Comparison of ENCODE assay signal across 17 cellular contexts in the genomic region with DNA sequence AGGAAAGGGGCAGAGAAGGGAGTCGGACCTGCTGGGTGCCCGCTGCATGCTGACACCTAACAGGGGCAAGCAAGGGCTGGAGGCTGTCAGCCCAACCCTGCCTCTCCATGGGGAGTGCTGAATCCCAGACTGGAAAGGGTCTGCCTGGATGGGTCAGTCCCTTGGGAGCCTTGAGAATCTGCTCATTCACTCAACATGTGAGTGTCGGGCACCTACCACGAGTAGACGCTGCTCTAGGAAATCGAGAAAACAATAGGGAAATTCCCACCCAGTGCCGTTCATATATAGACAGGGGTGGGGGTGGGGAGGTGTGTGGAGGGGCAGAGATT. TPM values are rescaled to one million over a fixed set of nuclear protein-coding genes. Genes with fewer than 3 reads are reported as not detected.
A peak's percentile ranks its signal among the peaks of the same experiment; 100 is the strongest.
DNase-seq lines count a peak whose midpoint lies in the region; ATAC-seq, FAIRE-seq and TF ChIP-seq lines count a peak whose summit lies in the region.
"Had no signal": no experiment of that assay in that cellular context is flagged by ENCODE, and none has a peak within 500 bp of the region (broad histone marks: within the 10 kb centered on the region; RNA-seq: fewer than 3 reads in every experiment).

No MANE protein-coding gene starts in this region.

- H3K4ac ChIP-seq in H1 (replicated peaks; ENCODE audit: insufficient read length, low read depth, low read length), result no peak overlapping the region

- CTCF ChIA-PET in H1 (lab: Charles Lee; ENCODE audit: partially characterized antibody), result interaction anchor here (1.0 to 2.4 kb wide), 9 partner anchors 9 to 382 kb away, joined by 3 to 11 read pairs (median 5); no protein-coding TSS in a partner anchor

- peaks cover 9% of the 10 kb centered on the region for H3K23me2 ChIP-seq in H1 (ENCODE audit: low read depth, low read length)

- H3K23ac ChIP-seq in H1 (ENCODE audit: insufficient read length), result no peak overlapping the region

- H3K4me3 ChIP-seq in OCI-LY3 (ENCODE audit: low read length) (0 out of 2 replicates have a peak overlapping the region, but pooled peaks have one; percentile 37), H1 (ENCODE audit: extremely low read depth in 1 of 4, insufficient read depth in 2 of 4, low read depth in 3 of 4, low read length in 4 of 4) (no peak overlapping the region), GM23338 (no peak overlapping the region)

- no peak overlapping the region for H3K9ac ChIP-seq in OCI-LY3 (ENCODE audit: low read length)
- H3K9ac ChIP-seq in H1 (replicated peaks in 1 of 4; ENCODE audit: extremely low read depth in 1 of 4, low read depth in 3 of 4, low read length in 3 of 4), result no peak overlapping the region
- H3K9ac ChIP-seq: KMS-11 had no signal

- no peaks in the 10 kb centered on the region for H3K79me1 ChIP-seq in H1 (ENCODE audit: low read depth, low read length)

- no peak overlapping the region for H3K56ac ChIP-seq in H1 (replicated peaks; ENCODE audit: insufficient read length, low read depth, low read length)

- H2BK20ac ChIP-seq in H1 (ENCODE audit: low read length), result no peak overlapping the region

- H3K14ac ChIP-seq in H1 (ENCODE audit: insufficient read length), result no peak overlapping the region

- no peak overlapping the region for H4K5ac ChIP-seq in H1 (ENCODE audit: insufficient read length, low read depth, low read length)

- no peak overlapping the region for H2BK120ac ChIP-seq in H1 (replicated peaks; ENCODE audit: low read depth, low read length)

- no peak for TF ChIP-seq CTCF in natural killer cell (IDR thresholded peaks at IDR 0.05)
- TF ChIP-seq CTCF in OCI-LY3 (IDR thresholded peaks at IDR 0.05; ENCODE audit: low read depth, low read length), result no peak
- no peak for TF ChIP-seq CTCF in H1 (IDR thresholded peaks at IDR 0.05; ENCODE audit: control extremely low read depth in 1 of 3, insufficient read depth in 1 of 3, low read depth in 1 of 3, low read length in 3 of 3)
- TF ChIP-seq CTCF in GM23338 (conservative IDR thresholded peaks at IDR 0.05; ENCODE audit: low read depth in 2 of 2), result no peak

- H4K20me1 ChIP-seq in OCI-LY3 (ENCODE audit: insufficient read depth, low read length) (no peaks in the 10 kb centered on the region), H1 (replicated peaks in 1 of 2; ENCODE audit: control insufficient read depth in 1 of 2, insufficient read depth in 2 of 2, low read length in 2 of 2) (no peaks in the 10 kb centered on the region), GM23338 (replicated peaks; ENCODE audit: insufficient read depth) (no peaks in the 10 kb centered on the region)

- H2AFZ ChIP-seq in OCI-LY3 (ENCODE audit: low read depth, low read length), result peak overlapping the region; percentile 65
- no peak overlapping the region for H2AFZ ChIP-seq in H1 (ENCODE audit: low read length)
- no peak overlapping the region for H2AFZ ChIP-seq in GM23338

- H3K27me3 Mint-ChIP-seq in natural killer cell treated with Interleukin-12 subunit alpha and Interleukin-12 subunit beta and Interleukin-15 and Interleukin-18, amount 100 ng/mL, for 72 hours, result no peaks in the 10 kb centered on the region
- H3K27me3 Mint-ChIP-seq in natural killer cell (ENCODE audit: low read depth in 2 of 2) (no peaks in the 10 kb centered on the region), GM23338 (ENCODE audit: insufficient read depth, low read depth, poor library complexity) (peaks cover 22% of the 10 kb centered on the region)
- H3K27me3 Mint-ChIP-seq: CD4-positive, alpha-beta T cell had no signal

- H3K27ac ChIP-seq in OCI-LY3 (ENCODE audit: low read length), result no peak overlapping the region
- H3K27ac ChIP-seq in H1 (ENCODE audit: low read depth, low read length), result no peak overlapping the region
- H3K27ac ChIP-seq in GM23338 (ENCODE audit: low read depth), result no peak overlapping the region
- H3K27ac ChIP-seq: KMS-11 had no signal

- H3K4me2 ChIP-seq in OCI-LY3 (ENCODE audit: low read length), result peak overlapping the region; percentile 64
- H3K4me2 ChIP-seq in H1 (ENCODE audit: insufficient read depth in 1 of 2, low read depth in 2 of 2, low read length in 2 of 2), result no peak overlapping the region
- no peak overlapping the region for H3K4me2 ChIP-seq in GM23338
- H3K4me2 ChIP-seq: KMS-11 had no signal

- no peak for TF ChIP-seq POLR2A in H1 (IDR thresholded peaks at IDR 0.05; ENCODE audit: control extremely low read depth in 1 of 2, low read depth in 2 of 2, low read length in 2 of 2)

- no peak overlapping the region for H2BK12ac ChIP-seq in H1 (ENCODE audit: low read depth, low read length)

- no peak for TF ChIP-seq EP300 in H1 (IDR thresholded peaks at IDR 0.05; ENCODE audit: borderline replicate concordance in 1 of 2, low read depth in 2 of 2, low read length in 2 of 2)

- no peaks in the 10 kb centered on the region for H3K9me2 ChIP-seq in GM23338 (ENCODE audit: insufficient read depth)

- peaks cover 18% of the 10 kb centered on the region for H3K4me1 ChIP-seq in OCI-LY3 (ENCODE audit: low read length)
- H3K4me1 ChIP-seq in H1 (replicated peaks in 1 of 4; ENCODE audit: control insufficient read depth in 3 of 4, insufficient read depth in 4 of 4, low read length in 3 of 4), result peaks cover 4 to 13% (median 7%) of the 10 kb centered on the region in 4 experiments
- H3K4me1 ChIP-seq in GM23338 (ENCODE audit: insufficient read depth), result peaks cover 11% of the 10 kb centered on the region; the same call in 1 of the 2 replicates

- H3K4me3 Mint-ChIP-seq in natural killer cell treated with Interleukin-12 subunit alpha and Interleukin-12 subunit beta and Interleukin-15 and Interleukin-18, amount 100 ng/mL, for 72 hours, result no peak overlapping the region
- no peak overlapping the region for H3K4me3 Mint-ChIP-seq in natural killer cell
- H3K4me3 Mint-ChIP-seq in GM23338, result no peak overlapping the region
- H3K4me3 Mint-ChIP-seq: CD4-positive, alpha-beta T cell had no signal

- DNase-seq in natural killer cell treated with Interleukin-12 subunit alpha and Interleukin-12 subunit beta and Interleukin-15 and Interleukin-18, amount 100 ng/mL, for 72 hours (ENCODE audit: low spot score), result peak; percentile 1
- no peak for DNase-seq in natural killer cell
- no peak for DNase-seq in H1 (ENCODE audit: low read depth in 1 of 2, low spot score in 2 of 2)
- no peak for DNase-seq in T1000 (lab: John Stamatoyannopoulos, UW)
- DNase-seq in GM23338 (ENCODE audit: low spot score), result no peak
- DNase-seq in HuH-7 (ENCODE audit: low spot score), result no peak
- DNase-seq: Calu3; CD4-positive, alpha-beta T cell; DMS53; NCI-H1048; NCI-H2081 treated with DMSO at 0.1 percent for 48 hours; NCI-H524; SHP77 had no signal

- H3K27me3 ChIP-seq in OCI-LY3 (ENCODE audit: low read depth, low read length), result peaks cover 10% of the 10 kb centered on the region; the same call in 1 of the 2 replicates
- no peaks in the 10 kb centered on the region for H3K27me3 ChIP-seq in H1 (replicated peaks in 1 of 4; ENCODE audit: control insufficient read depth in 3 of 4, extremely low read depth in 1 of 4, insufficient read depth in 3 of 4, low read length in 3 of 4)
- H3K27me3 ChIP-seq in GM23338 (ENCODE audit: insufficient read depth), result no peaks in the 10 kb centered on the region

- H3K9me3 Mint-ChIP-seq in natural killer cell treated with Interleukin-12 subunit alpha and Interleukin-12 subunit beta and Interleukin-15 and Interleukin-18, amount 100 ng/mL, for 72 hours, result no peaks in the 10 kb centered on the region
- H3K9me3 Mint-ChIP-seq in natural killer cell (no peaks in the 10 kb centered on the region), GM23338 (no peaks in the 10 kb centered on the region)
- H3K9me3 Mint-ChIP-seq: CD4-positive, alpha-beta T cell had no signal

- H2AK5ac ChIP-seq in H1 (ENCODE audit: low read depth, low read length), result 0 out of 2 replicates have a peak overlapping the region, but pooled peaks have one; percentile 53

- H3K4me1 Mint-ChIP-seq in natural killer cell treated with Interleukin-12 subunit alpha and Interleukin-12 subunit beta and Interleukin-15 and Interleukin-18, amount 100 ng/mL, for 72 hours (ENCODE audit: low read depth in 2 of 2), result peaks cover 35 to 40% of the 10 kb centered on the region in 2 donors
- H3K4me1 Mint-ChIP-seq in natural killer cell, result peaks cover 36 to 39% of the 10 kb centered on the region in 2 donors
- peaks cover 12% of the 10 kb centered on the region for H3K4me1 Mint-ChIP-seq in GM23338

- H4K91ac ChIP-seq in H1 (replicated peaks; ENCODE audit: insufficient read length, low read length), result no peak overlapping the region

- peaks cover 6% of the 10 kb centered on the region for H3K79me2 ChIP-seq in OCI-LY3 (ENCODE audit: low read length)
- H3K79me2 ChIP-seq in H1 (ENCODE audit: control insufficient read depth in 1 of 2, insufficient read depth in 2 of 2, low read length in 2 of 2), result peaks cover 0 to 4% of the 10 kb centered on the region in 2 experiments; a peak in 1 of 4 replicates
- peaks cover 4% of the 10 kb centered on the region for H3K79me2 ChIP-seq in GM23338 (replicated peaks; ENCODE audit: insufficient read depth)

- no peaks in the 10 kb centered on the region for H3K36me3 Mint-ChIP-seq in natural killer cell treated with Interleukin-12 subunit alpha and Interleukin-12 subunit beta and Interleukin-15 and Interleukin-18, amount 100 ng/mL, for 72 hours
- H3K36me3 Mint-ChIP-seq in natural killer cell (no peaks in the 10 kb centered on the region), GM23338 (ENCODE audit: low read depth) (no peaks in the 10 kb centered on the region; the same call in 2 of the 3 replicates)

- H3K9me3 ChIP-seq in OCI-LY3 (ENCODE audit: insufficient read depth, low read length) (no peaks in the 10 kb centered on the region), H1 (ENCODE audit: insufficient read depth in 2 of 2, low read depth in 1 of 2, low read length in 1 of 2) (no peaks in the 10 kb centered on the region)

- H3K27ac Mint-ChIP-seq in natural killer cell treated with Interleukin-12 subunit alpha and Interleukin-12 subunit beta and Interleukin-15 and Interleukin-18, amount 100 ng/mL, for 72 hours, result peak overlapping the region in 1 of 2 donors; percentile 42
- H3K27ac Mint-ChIP-seq in natural killer cell (no peak overlapping the region), GM23338 (no peak overlapping the region)
- H3K27ac Mint-ChIP-seq: CD4-positive, alpha-beta T cell had no signal

- no peak for TF ChIP-seq RAD21 in H1 (IDR thresholded peaks at IDR 0.05 in 1 of 2, conservative IDR thresholded peaks at IDR 0.05 in 1 of 2; ENCODE audit: low read depth in 2 of 2, low read length in 2 of 2)

- no peak overlapping the region; the same call in 1 of the 2 replicates for H2BK15ac ChIP-seq in H1 (ENCODE audit: low read length)

- POLR2A ChIA-PET in H1 (lab: Charles Lee; ENCODE audit: partially characterized antibody), result interaction anchor here (0.6 kb wide), 2 partner anchors 32 to 268 kb away, joined by 3 read pairs; no protein-coding TSS in a partner anchor

- no peak for ATAC-seq in natural killer cell treated with Interleukin-12 subunit alpha and Interleukin-12 subunit beta and Interleukin-15 and Interleukin-18, amount 100 ng/mL, for 72 hours
- ATAC-seq in natural killer cell (no peak), GM23338 (no peak)
- ATAC-seq: HCT116, SK-N-SH treated with all-trans-retinoic acid at 6 μM for 48 hours had no signal

- no peak overlapping the region for H3K18ac ChIP-seq in H1 (ENCODE audit: extremely low read depth, low read length)

- WGBS in H1 (ENCODE audit: extremely low coverage in 1 of 2, insufficient coverage in 1 of 2, insufficient read length in 1 of 2, insufficient replicate concordance in 2 of 2, low coverage in 1 of 2, low lambda C conversion rate in 2 of 2, missing lambda C conversion rate in 1 of 2), 2 experiments, result 96% methylated on average over 7 of the region's 7 CpGs; no CpG with 5 or more reads in 1 of the 2 experiments

- no peaks in the 10 kb centered on the region for H3F3A ChIP-seq in GM23338 (replicated peaks; ENCODE audit: low read depth)

- H4K8ac ChIP-seq in H1 (ENCODE audit: extremely low read depth, insufficient read depth, low read length), result peak overlapping the region; percentile 72; the same call in 1 of the 2 replicates

- H3K36me3 ChIP-seq in OCI-LY3 (replicated peaks; ENCODE audit: low read depth, low read length) (no peaks in the 10 kb centered on the region), H1 (ENCODE audit: control insufficient read depth in 2 of 4, insufficient read depth in 4 of 4, low read length in 3 of 4) (no peaks in the 10 kb centered on the region), GM23338 (ENCODE audit: insufficient read depth) (no peaks in the 10 kb centered on the region)

- no peak overlapping the region for H2BK5ac ChIP-seq in H1 (ENCODE audit: low read depth, low read length)

- intact Hi-C loops in natural killer cell (cut with micrococcal nuclease), result no loop called here

- FAIRE-seq in H1 (lab: Jason Lieb, UNC), result no peak

RNA-seq across cellular contexts. Expression of a gene that starts 4.4 kb away (rescaled TPM):
- 100 to 1,000 TPM; 350 to 592 TPM for total RNA-seq in natural killer cell treated with Interleukin-12 subunit alpha and Interleukin-12 subunit beta and Interleukin-15 and Interleukin-18, amount 100 ng/mL, for 72 hours
- 100 to 1,000 TPM; 388 to 446 (median 415) TPM for total RNA-seq in natural killer cell
- total RNA-seq in H1 (2021; fragmentation: NEBNext Ultra II Directional; extraction: Animal tissue kit (Norgen Biotek cat#: 25700)), result 169 and 182 TPM in 2 replicates
- polyA plus RNA-seq in H1 (2011; rRNA removed) (173 and 243 TPM in 2 replicates), GM23338 (2016; fragmentation: Nextera tagmentation; extraction: Ambion mirVana) (67.1 and 73.6 TPM in 2 replicates)
- polyA plus RNA-seq in H1 (2011; cell fraction: cytosol; rRNA removed), result 138 TPM
- polyA plus RNA-seq in H1 (2011; cell fraction: nucleus; rRNA removed), result 238 TPM
- 130 to 236 TPM (median 215 TPM) in 4 replicates for polyA plus RNA-seq in H1 (2012, experiment 1 of 2)
- 250 TPM for polyA plus RNA-seq in H1 (2012, experiment 2 of 2)
- polyA plus RNA-seq in H1 (2013, experiment 1 of 2), result 221 TPM
- 199 TPM for polyA plus RNA-seq in H1 (2013, experiment 2 of 2)
- 142 and 153 TPM in 2 replicates for polyA minus RNA-seq in H1 (2011; rRNA and poly(A)+ RNA removed)
- 129 TPM for polyA minus RNA-seq in H1 (2011; cell fraction: cytosol; rRNA and poly(A)+ RNA removed)
- 94.0 TPM for polyA minus RNA-seq in H1 (2011; cell fraction: nucleus; rRNA and poly(A)+ RNA removed)
- 198 and 251 TPM in 2 replicates for total RNA-seq in GM23338 (2014; rRNA removed; shearing (Covaris generic))

RNA-seq across cellular contexts. Expression of a gene that starts 17.7 kb away (rescaled TPM):
- total RNA-seq in natural killer cell treated with Interleukin-12 subunit alpha and Interleukin-12 subunit beta and Interleukin-15 and Interleukin-18, amount 100 ng/mL, for 72 hours, result 1 to 10 TPM; 2.3 to 8.1 TPM
- 1 to 10 TPM; 5.5 to 8.1 (median 6.5) TPM for total RNA-seq in natural killer cell
- total RNA-seq in H1 (2021; fragmentation: NEBNext Ultra II Directional; extraction: Animal tissue kit (Norgen Biotek cat#: 25700)), result 0.22 and 0.23 TPM in 2 replicates
- polyA plus RNA-seq in H1 (2011; rRNA removed), result 0.08 and 0.14 TPM in 2 replicates
- polyA plus RNA-seq in H1 (2011; cell fraction: cytosol; rRNA removed), result 0.06 TPM
- 0.19 TPM for polyA plus RNA-seq in H1 (2011; cell fraction: nucleus; rRNA removed)
- polyA plus RNA-seq in H1 (2012, experiment 1 of 2), result 0.16 to 0.25 TPM (median 0.19 TPM) in 4 replicates
- polyA plus RNA-seq in H1 (2012, experiment 2 of 2), result not detected
- polyA plus RNA-seq in H1 (2013, experiment 1 of 2), result 0.10 TPM
- 0.06 TPM for polyA plus RNA-seq in H1 (2013, experiment 2 of 2)
- 0.16 TPM in 1 of 2 replicates, not detected in the other for polyA minus RNA-seq in H1 (2011; rRNA and poly(A)+ RNA removed)
- not detected for polyA minus RNA-seq in H1 (2011; cell fraction: cytosol; rRNA and poly(A)+ RNA removed)
- polyA minus RNA-seq in H1 (2011; cell fraction: nucleus; rRNA and poly(A)+ RNA removed), result not detected
- not detected in 2 replicates for total RNA-seq in GM23338 (2014; rRNA removed; shearing (Covaris generic))
- 0.06 TPM in 1 of 2 replicates, not detected in the other for polyA plus RNA-seq in GM23338 (2016; fragmentation: Nextera tagmentation; extraction: Ambion mirVana)
